28 cellular contexts compared by ENCODE assay signal in genomic region chr3:114718071-114718896, GRCh38.
A peak's percentile ranks its signal among the peaks of the same experiment; 100 is the strongest.
DNase-seq lines count a peak whose midpoint lies in the region; ATAC-seq, FAIRE-seq and TF ChIP-seq lines count a peak whose summit lies in the region.
"Had no signal": no experiment of that assay in that cellular context is flagged by ENCODE, and none has a peak within 500 bp of the region (broad histone marks: within the 10 kb centered on the region; RNA-seq: fewer than 3 reads in every experiment).

No MANE protein-coding gene starts in this region.

- TF ChIP-seq CTCF in CD8-positive, alpha-beta T cell (IDR thresholded peaks at IDR 0.05) = no peak
- TF ChIP-seq CTCF in kidney (IDR thresholded peaks at IDR 0.05; ENCODE audit: borderline replicate concordance, extremely low read depth, insufficient read depth) (no peak), progenitor cell of endocrine pancreas (IDR thresholded peaks at IDR 0.05; ENCODE audit: unreplicated experiment) (no peak)

- no peak overlapping the region for H3K27ac ChIP-seq in CD8-positive, alpha-beta T cell (ENCODE audit: low read depth, low read length)
- H3K27ac ChIP-seq in kidney (ENCODE audit: low read depth in 2 of 2, low read length in 2 of 2) = peak overlapping the region; percentile 75 to 88
- H3K27ac ChIP-seq: colonic mucosa, KMS-11, spleen had no signal

- H3K27ac Mint-ChIP-seq in CD8-positive, alpha-beta T cell = peak overlapping the region; percentile 3
- peak overlapping the region; percentile 90 for H3K27ac Mint-ChIP-seq in progenitor cell of endocrine pancreas
- H3K27ac Mint-ChIP-seq: activated CD8-positive, alpha-beta memory T cell treated with anti-CD3 and anti-CD28 coated beads, Interleukin-2, amount 10 ng/mL, durations not matched to agents 7 days and 5 days; activated naive CD4-positive, alpha-beta T cell treated with anti-CD3 and anti-CD28 coated beads, Interleukin-2, amount 50 U/mL, for 24 hours; natural killer cell treated with Interleukin-12 subunit alpha and Interleukin-12 subunit beta and Interleukin-15 and Interleukin-18, amount 100 ng/mL, for 72 hours had no signal

- no peak overlapping the region for H3K4me3 Mint-ChIP-seq in CD8-positive, alpha-beta T cell
- no peak overlapping the region for H3K4me3 Mint-ChIP-seq in progenitor cell of endocrine pancreas (ENCODE audit: low read depth)
- H3K4me3 Mint-ChIP-seq: activated CD8-positive, alpha-beta memory T cell treated with anti-CD3 and anti-CD28 coated beads, Interleukin-2, amount 10 ng/mL, durations not matched to agents 7 days and 5 days; activated naive CD4-positive, alpha-beta T cell treated with anti-CD3 and anti-CD28 coated beads, Interleukin-2, amount 50 U/mL, for 24 hours; natural killer cell treated with Interleukin-12 subunit alpha and Interleukin-12 subunit beta and Interleukin-15 and Interleukin-18, amount 100 ng/mL, for 72 hours had no signal

- DNase-seq in CD8-positive, alpha-beta T cell = no peak
- DNase-seq in kidney (no peak), progenitor cell of endocrine pancreas (ENCODE audit: low spot score, unreplicated experiment) (no peak), GDM1 (lab: John Stamatoyannopoulos, UW) (no peak)
- DNase-seq in activated T-cell treated with anti-CD3 and anti-CD28 coated beads, Interleukin-2, amount 50 U/mL, for 48 hours = no peak
- DNase-seq: activated CD8-positive, alpha-beta memory T cell treated with anti-CD3 and anti-CD28 coated beads, Interleukin-2, amount 10 ng/mL, durations not matched to agents 7 days and 5 days; colonic mucosa; DMS79; effector memory CD4-positive, alpha-beta T cell; foreskin melanocyte; GF-D8; NCI-H1417; NCI-H2081; NCI-H345; retina; SIG-M5; spleen; stimulated activated CD4-positive, alpha-beta T cell treated with anti-CD3 and anti-CD28 coated beads, Interleukin-2, amount 100 ng/mL, for 48 hours; substantia nigra; T1000; upper lobe of left lung had no signal

- H3K9ac ChIP-seq in kidney (ENCODE audit: low read length in 2 of 2) = peak overlapping the region in 1 of 2 donors; percentile 2
- H3K9ac ChIP-seq: KMS-11 had no signal

- no peaks in the 10 kb centered on the region for H3K27me3 Mint-ChIP-seq in CD8-positive, alpha-beta T cell (ENCODE audit: low read depth)
- H3K27me3 Mint-ChIP-seq in progenitor cell of endocrine pancreas = no peaks in the 10 kb centered on the region
- H3K27me3 Mint-ChIP-seq: activated CD8-positive, alpha-beta memory T cell treated with anti-CD3 and anti-CD28 coated beads, Interleukin-2, amount 10 ng/mL, durations not matched to agents 7 days and 5 days; activated naive CD4-positive, alpha-beta T cell treated with anti-CD3 and anti-CD28 coated beads, Interleukin-2, amount 50 U/mL, for 24 hours; natural killer cell treated with Interleukin-12 subunit alpha and Interleukin-12 subunit beta and Interleukin-15 and Interleukin-18, amount 100 ng/mL, for 72 hours had no signal

- ATAC-seq in CD8-positive, alpha-beta T cell = peak; percentile 29
- ATAC-seq in HG02610 (IDR thresholded peaks at IDR 0.05; ENCODE audit: unreplicated experiment) (peak; percentile 63), SK-N-SH treated with all-trans-retinoic acid at 6 μM for 48 hours (no peak)
- ATAC-seq: activated CD8-positive, alpha-beta memory T cell treated with anti-CD3 and anti-CD28 coated beads, Interleukin-2, amount 10 ng/mL, durations not matched to agents 7 days and 5 days; esophagus mucosa; natural killer cell treated with Interleukin-12 subunit alpha and Interleukin-12 subunit beta and Interleukin-15 and Interleukin-18, amount 100 ng/mL, for 72 hours; Panc1 had no signal

- POLR2A ChIA-PET in CD8-positive, alpha-beta T cell (lab: Charles Lee) = no interaction called here

- no peak overlapping the region for H3K4me3 ChIP-seq in CD8-positive, alpha-beta T cell (ENCODE audit: low read depth, low read length)
- H3K4me3 ChIP-seq in kidney (ENCODE audit: low read length in 2 of 2) = peak overlapping the region; percentile 47 to 56
- H3K4me3 ChIP-seq: colonic mucosa, spleen, upper lobe of left lung had no signal

- H3K9me3 ChIP-seq in CD8-positive, alpha-beta T cell (ENCODE audit: low read length) = no peaks in the 10 kb centered on the region
- H3K9me3 ChIP-seq in kidney (ENCODE audit: control insufficient read depth in 1 of 2, low read length in 2 of 2) = no peaks in the 10 kb centered on the region
- H3K9me3 ChIP-seq: colonic mucosa, spleen, upper lobe of left lung had no signal

- peaks cover 3% of the 10 kb centered on the region for H3K4me1 ChIP-seq in CD8-positive, alpha-beta T cell (ENCODE audit: insufficient read depth, low read length)
- peaks cover 14 to 54% of the 10 kb centered on the region in 2 donors for H3K4me1 ChIP-seq in kidney (ENCODE audit: control insufficient read depth in 1 of 2, insufficient read depth in 1 of 2, low read depth in 1 of 2, low read length in 2 of 2)
- H3K4me1 ChIP-seq: colonic mucosa, spleen had no signal

- H3K36me3 Mint-ChIP-seq in CD8-positive, alpha-beta T cell = peaks cover 22% of the 10 kb centered on the region
- H3K36me3 Mint-ChIP-seq in progenitor cell of endocrine pancreas (ENCODE audit: insufficient read depth) = no peaks in the 10 kb centered on the region
- H3K36me3 Mint-ChIP-seq: natural killer cell treated with Interleukin-12 subunit alpha and Interleukin-12 subunit beta and Interleukin-15 and Interleukin-18, amount 100 ng/mL, for 72 hours had no signal

- intact Hi-C loops in CD8-positive, alpha-beta T cell (cut with DNase I, micrococcal nuclease) = no loop called here
- intact Hi-C loops in kidney (cut with DNase I) = no loop called here

- CTCF ChIA-PET in CD8-positive, alpha-beta T cell (lab: Charles Lee) = no interaction called here

- H3K4me1 Mint-ChIP-seq in CD8-positive, alpha-beta T cell (ENCODE audit: low read depth) = peaks cover 61% of the 10 kb centered on the region
- H3K4me1 Mint-ChIP-seq in progenitor cell of endocrine pancreas (ENCODE audit: low read depth) = peaks cover 50% of the 10 kb centered on the region

- H3K27me3 ChIP-seq in CD8-positive, alpha-beta T cell (ENCODE audit: insufficient read depth, low read length) = no peaks in the 10 kb centered on the region
- H3K27me3 ChIP-seq: colonic mucosa, spleen, upper lobe of left lung had no signal

- H3K9me3 Mint-ChIP-seq in CD8-positive, alpha-beta T cell = no peaks in the 10 kb centered on the region
- H3K9me3 Mint-ChIP-seq in progenitor cell of endocrine pancreas (ENCODE audit: low read depth) = no peaks in the 10 kb centered on the region
- H3K9me3 Mint-ChIP-seq: activated naive CD4-positive, alpha-beta T cell treated with anti-CD3 and anti-CD28 coated beads, Interleukin-2, amount 50 U/mL, for 24 hours; natural killer cell treated with Interleukin-12 subunit alpha and Interleukin-12 subunit beta and Interleukin-15 and Interleukin-18, amount 100 ng/mL, for 72 hours had no signal

- no peaks in the 10 kb centered on the region for H3K36me3 ChIP-seq in CD8-positive, alpha-beta T cell (ENCODE audit: insufficient read depth, low read length)
- no peaks in the 10 kb centered on the region for H3K36me3 ChIP-seq in kidney (ENCODE audit: control insufficient read depth in 1 of 2, insufficient read depth in 2 of 2, low read length in 2 of 2)
- H3K36me3 ChIP-seq: colonic mucosa, spleen, upper lobe of left lung had no signal

- no peak for FAIRE-seq in kidney (lab: Jason Lieb, UNC)

TF ChIP-seq in SK-N-SH treated with all-trans-retinoic acid at 6 μM for 48 hours, 23 proteins besides CTCF, POLR2A, EP300 and RAD21 (continues in another document):
- TF ChIP-seq PPARA (CRISPR knock-in tag; IDR thresholded peaks at IDR 0.05; ENCODE audit: borderline replicate concordance) = no peak
- no peak for TF ChIP-seq RARB (CRISPR knock-in tag; IDR thresholded peaks at IDR 0.05)
- TF ChIP-seq ZNF70 (CRISPR knock-in tag; IDR thresholded peaks at IDR 0.05) = no peak
- TF ChIP-seq ISL1 (CRISPR knock-in tag; IDR thresholded peaks at IDR 0.05) = no peak
- no peak for TF ChIP-seq ZC3H10 (CRISPR knock-in tag; IDR thresholded peaks at IDR 0.05)
- TF ChIP-seq POU6F1 (CRISPR knock-in tag; IDR thresholded peaks at IDR 0.05; ENCODE audit: borderline replicate concordance, low read depth) = no peak
- TF ChIP-seq ESRRG (CRISPR knock-in tag; IDR thresholded peaks at IDR 0.05) = no peak
- TF ChIP-seq PATZ1 (CRISPR knock-in tag; IDR thresholded peaks at IDR 0.05; ENCODE audit: borderline replicate concordance) = no peak
